Comparison of ENCODE assay signal across 31 cellular contexts in genomic region chrX:129658429-129658828, GRCh38. TPM values are rescaled to one million over a fixed set of nuclear protein-coding genes. Genes with fewer than 3 reads are reported as not detected.
"Had no signal": no experiment of that assay in that cellular context is flagged by ENCODE, and none has a peak within 500 bp of the region (broad histone marks: within the 10 kb centered on the region; RNA-seq: fewer than 3 reads in every experiment).

No MANE protein-coding gene starts in this region.

- DNase-seq: activated B cell treated with CpG ODN at 0.5 μM for 24 hours; activated CD4-positive, alpha-beta memory T cell treated with anti-CD3 and anti-CD28 coated beads for 36 hours; activated CD4-positive, alpha-beta T cell treated with anti-CD3 and anti-CD28 coated beads for 4 hours; activated CD4-positive, alpha-beta T cell treated with anti-CD3 and anti-CD28 coated beads, Interleukin-2, amount 10 ng/mL, durations not matched to agents 24 days and 14 days; activated CD4-positive, alpha-beta T cell treated with anti-CD3 and anti-CD28 coated beads, Interleukin-2, amount 50 U/mL, for 1 hour; activated CD4-positive, alpha-beta T cell treated with anti-CD3 and anti-CD28 coated beads, Interleukin-2, amount 50 U/mL, for 4 hours; activated CD4-positive, CD25-positive, alpha-beta regulatory T cell treated with anti-CD3 and anti-CD28 coated beads, Interleukin-2, amount 50 U/mL, for 72 hours; activated CD8-positive, alpha-beta memory T cell treated with anti-CD3 and anti-CD28 coated beads, Interleukin-2, amount 50 U/mL, for 4 hours; activated CD8-positive, alpha-beta T cell treated with anti-CD3 and anti-CD28 coated beads for 36 hours; activated effector memory CD4-positive, alpha-beta T cell treated with anti-CD3 and anti-CD28 coated beads, Interleukin-2, amount 50 U/mL, for 16 hours; activated gamma-delta T cell treated with Interleukin-2 at 50 U/mL for 16 hours; activated naive CD4-positive, alpha-beta T cell; activated naive CD4-positive, alpha-beta T cell treated with anti-CD3 and anti-CD28 coated beads for 36 hours; activated naive CD4-positive, alpha-beta T cell treated with anti-CD3 and anti-CD28 coated beads, Interleukin-2, amount 50 U/mL, for 16 hours; activated naive CD8-positive, alpha-beta T cell treated with anti-CD3 and anti-CD28 coated beads for 36 hours; activated T-cell treated with anti-CD3 and anti-CD28 coated beads for 4 hours; activated T-cell treated with anti-CD3 and anti-CD28 coated beads, Interleukin-2, amount 50 U/mL, for 1 hour; activated T-cell treated with anti-CD3 and anti-CD28 coated beads, Interleukin-2, amount 50 U/mL, for 4 hours; activated T-cell treated with anti-CD3 and anti-CD28 coated beads, Interleukin-2, amount 50 U/mL, for 72 hours; adrenal gland; amniotic stem cell; aorta; body of pancreas; brain microvascular endothelial cell; central memory CD4-positive, alpha-beta T cell; T-helper 1 cell; T-helper 2 cell; T-helper 9 cell had no signal

- ATAC-seq: activated naive CD4-positive, alpha-beta T cell treated with anti-CD3 and anti-CD28 coated beads, Interleukin-2, amount 50 U/mL, for 72 hours; activated T-cell treated with anti-CD3 and anti-CD28 coated beads, Interleukin-2, amount 50 U/mL, for 4 hours; activated T-cell treated with anti-CD3 and anti-CD28 coated beads, Interleukin-2, amount 50 U/mL, for 72 hours; activated T-helper 17 cell treated with anti-CD3 and anti-CD28 coated beads, Interleukin-2, amount 50 U/mL, for 72 hours; body of pancreas had no signal

- H3K27ac ChIP-seq: adrenal gland, body of pancreas, brain microvascular endothelial cell, breast epithelium had no signal

- H3K4me3 ChIP-seq: adrenal gland, body of pancreas, breast epithelium had no signal

RNA-seq across cellular contexts. Expression of gene APLN, which starts 3.7 kb away (rescaled TPM):
- total RNA-seq: activated B cell treated with CpG ODN at 0.5 μM for 24 hours, body of pancreas had no signal
